17 cellular contexts compared by ENCODE assay signal in genomic region chr14:65866906-65867305, GRCh38.
DNase-seq lines count a peak whose midpoint lies in the region; ATAC-seq and TF ChIP-seq lines count a peak whose summit lies in the region.
"Had no signal": no experiment of that assay in that cellular context is flagged by ENCODE, and none has a peak within 500 bp of the region (broad histone marks: within the 10 kb centered on the region; RNA-seq: fewer than 3 reads in every experiment).

No MANE protein-coding gene starts in this region.

- H2AFZ ChIP-seq in fibroblast of lung (ENCODE audit: low read length) (no peak overlapping the region), mammary epithelial cell (ENCODE audit: low read depth, low read length) (no peak overlapping the region)

- H3K9me3 ChIP-seq in fibroblast of lung (ENCODE audit: control insufficient read depth, insufficient read depth, low read depth, low read length) = no peaks in the 10 kb centered on the region
- H3K9me3 ChIP-seq in mammary epithelial cell (replicated peaks; ENCODE audit: insufficient read depth, low read length) = no peaks in the 10 kb centered on the region

- H3K27ac ChIP-seq in fibroblast of lung (ENCODE audit: insufficient read depth, low read length) = peak overlapping the region; percentile 22
- no peak overlapping the region for H3K27ac ChIP-seq in mammary epithelial cell (ENCODE audit: insufficient read depth, low read depth, low read length)
- H3K27ac ChIP-seq: coronary artery, epithelial cell of prostate had no signal

- H3K36me3 ChIP-seq in fibroblast of lung (ENCODE audit: control insufficient read depth, insufficient read depth, low read length) = no peaks in the 10 kb centered on the region
- no peaks in the 10 kb centered on the region for H3K36me3 ChIP-seq in mammary epithelial cell (ENCODE audit: insufficient read depth, low read length)

- no TSS peak for BruUV-seq in mammary epithelial cell (replicated peaks; lab: Mats Ljungman, UMichigan)

- CTCF ChIA-PET in mammary epithelial cell (lab: Charles Lee; ENCODE audit: low non-redundant PET) = no interaction called here

- no peak overlapping the region for H3K9ac ChIP-seq in fibroblast of lung (ENCODE audit: insufficient read depth, low read length)
- no peak overlapping the region for H3K9ac ChIP-seq in mammary epithelial cell (ENCODE audit: insufficient read depth, low read length)

- in situ Hi-C loops in mammary epithelial cell (cut with MboI; ENCODE audit: low sequenced_read_pairs in 2 of 2) = no loop called here

- no peaks in the 10 kb centered on the region for H3K79me2 ChIP-seq in fibroblast of lung (ENCODE audit: control insufficient read depth, insufficient read depth, low read length)
- H3K79me2 ChIP-seq in mammary epithelial cell (ENCODE audit: insufficient read depth, low read length) = no peaks in the 10 kb centered on the region

- TF ChIP-seq CTCF in fibroblast of lung (conservative IDR thresholded peaks at IDR 0.05 in 1 of 2, IDR thresholded peaks at IDR 0.05 in 1 of 2; ENCODE audit: low read depth in 1 of 2, low read length in 2 of 2) (no peak), mammary epithelial cell (conservative IDR thresholded peaks at IDR 0.05 in 1 of 2, IDR thresholded peaks at IDR 0.05 in 1 of 2; ENCODE audit: extremely low read depth in 1 of 2, insufficient read depth in 1 of 2, low read depth in 1 of 2, low read length in 2 of 2) (no peak)

- intact Hi-C loops in mammary epithelial cell (cut with micrococcal nuclease) = no loop called here

- H3K4me1 ChIP-seq in fibroblast of lung (ENCODE audit: control insufficient read depth, extremely low read depth, insufficient read depth, low read length) (no peaks in the 10 kb centered on the region), mammary epithelial cell (ENCODE audit: insufficient read depth, low read length) (no peaks in the 10 kb centered on the region)

- ATAC-seq in GM21737 (IDR thresholded peaks at IDR 0.05; ENCODE audit: unreplicated experiment) (no peak), GM18498 (IDR thresholded peaks at IDR 0.05; ENCODE audit: unreplicated experiment) (no peak)
- ATAC-seq: activated CD4-positive, CD25-positive, alpha-beta regulatory T cell treated with anti-CD3 and anti-CD28 coated beads, Interleukin-2, amount 50 U/mL, for 24 hours had no signal

- no peaks in the 10 kb centered on the region for H3K27me3 ChIP-seq in fibroblast of lung (ENCODE audit: control insufficient read depth, insufficient read depth, low read length)
- no peaks in the 10 kb centered on the region for H3K27me3 ChIP-seq in mammary epithelial cell (ENCODE audit: insufficient read depth, low read length)

- H4K20me1 ChIP-seq in fibroblast of lung (ENCODE audit: control insufficient read depth, extremely low read depth, insufficient read depth, low read length) (no peaks in the 10 kb centered on the region), mammary epithelial cell (ENCODE audit: insufficient read depth, low read length) (no peaks in the 10 kb centered on the region)

- peak; percentile 65 for DNase-seq in DMS153 treated with DMSO at 0.1 percent for 48 hours (lab: John Stamatoyannopoulos, UW; ENCODE audit: unreplicated experiment)
- peak; percentile 82 for DNase-seq in NCI-H1105 (lab: John Stamatoyannopoulos, UW)
- peak; percentile 16 to 56 for DNase-seq in NCI-H446 (lab: John Stamatoyannopoulos, UW)
- no peak for DNase-seq in fibroblast of lung (ENCODE audit: low read depth in 2 of 2)
- DNase-seq in NCI-H2107 (lab: John Stamatoyannopoulos, UW) = no peak
- no peak for DNase-seq in mammary epithelial cell
- DNase-seq: activated naive CD4-positive, alpha-beta T cell treated with anti-CD3 and anti-CD28 coated beads for 36 hours; GOT3; islet precursor cell; mesendoderm; retina; T-helper 2 cell had no signal

- dilution Hi-C loops in mammary epithelial cell (cut with HindIII; ENCODE audit: low sequenced_read_pairs) = no loop called here

- 53% methylated on average over 3 of the region's 3 CpGs for WGBS in mammary epithelial cell (ENCODE audit: low coverage, missing lambda C conversion rate)

- H3K4me2 ChIP-seq in fibroblast of lung (ENCODE audit: extremely low read depth, insufficient read depth, low read length) (no peak overlapping the region), mammary epithelial cell (ENCODE audit: insufficient read depth, low read depth, low read length) (no peak overlapping the region)

- no peak overlapping the region for H3K4me3 ChIP-seq in fibroblast of lung (replicated peaks in 1 of 4; ENCODE audit: control extremely low read depth in 1 of 4, insufficient read depth in 1 of 4, low read depth in 3 of 4, low read length in 4 of 4)
- H3K4me3 ChIP-seq in mammary epithelial cell (replicated peaks in 1 of 3; ENCODE audit: insufficient read depth in 1 of 3, low read depth in 2 of 3, low read length in 3 of 3) = no peak overlapping the region
- H3K4me3 ChIP-seq: coronary artery had no signal

Comparison
In these comparisons a context has a peak if more than half of its experiments do, and no peak if none do; other contexts are left out.
1. DNase-seq: peak in DMS153 treated with DMSO at 0.1 percent for 48 hours (single experiment), NCI-H1105 (single experiment) and NCI-H446 (2 of 2); none in fibroblast of lung (0 of 2), NCI-H2107 (single experiment) and mammary epithelial cell (single experiment).